30 cellular contexts compared by ENCODE assay signal in genomic region chr5:63500242-63500641, GRCh38.
"Had no signal": no experiment of that assay in that cellular context is flagged by ENCODE, and none has a peak within 500 bp of the region (broad histone marks: within the 10 kb centered on the region; RNA-seq: fewer than 3 reads in every experiment).

No MANE protein-coding gene starts in this region.

- ATAC-seq: activated CD4-positive, alpha-beta T cell treated with anti-CD3 and anti-CD28 coated beads for 36 hours; activated naive CD4-positive, alpha-beta T cell treated with anti-CD3 and anti-CD28 coated beads, Interleukin-2, amount 50 U/mL, for 72 hours; activated T-cell treated with anti-CD3 and anti-CD28 coated beads, Interleukin-2, amount 50 U/mL, for 72 hours; gastroesophageal sphincter; heart right ventricle had no signal

- H3K27me3 ChIP-seq: ascending aorta, breast epithelium, cardiac muscle cell, colonic mucosa, esophagus squamous epithelium, gastroesophageal sphincter, heart right ventricle had no signal

- FAIRE-seq: endometrium, endothelial cell of umbilical vein had no signal

- H3K27ac ChIP-seq: ascending aorta, breast epithelium, cardiac muscle cell, colonic mucosa, epithelial cell of prostate, esophagus squamous epithelium, gastroesophageal sphincter, heart right ventricle had no signal

- DNase-seq: activated CD4-positive, alpha-beta memory T cell treated with anti-CD3 and anti-CD28 coated beads, Interleukin-2, amount 10 ng/mL, durations not matched to agents 7 days and 5 days; activated CD4-positive, alpha-beta T cell treated with anti-CD3 and anti-CD28 coated beads for 36 hours; activated CD4-positive, alpha-beta T cell treated with anti-CD3 and anti-CD28 coated beads, Interleukin-2, amount 10 ng/mL, durations not matched to agents 7 days and 5 days; activated CD4-positive, alpha-beta T cell treated with anti-CD3 and anti-CD28 coated beads, Interleukin-2, amount 50 U/mL, for 4 hours; activated CD4-positive, CD25-positive, alpha-beta regulatory T cell; activated CD4-positive, CD25-positive, alpha-beta regulatory T cell treated with anti-CD3 and anti-CD28 coated beads, Interleukin-2, amount 50 U/mL, for 72 hours; activated CD8-positive, alpha-beta memory T cell treated with anti-CD3 and anti-CD28 coated beads, Interleukin-2, amount 50 U/mL, for 48 hours; activated gamma-delta T cell; activated naive CD4-positive, alpha-beta T cell; activated naive CD4-positive, alpha-beta T cell treated with anti-CD3 and anti-CD28 coated beads, Interleukin-2, amount 10 ng/mL, durations not matched to agents 7 days and 5 days; activated naive CD8-positive, alpha-beta T cell treated with anti-CD3 and anti-CD28 coated beads, Interleukin-2, amount 10 ng/mL, durations not matched to agents 7 days and 5 days; activated T-cell treated with anti-CD3 and anti-CD28 coated beads for 4 hours; activated T-cell treated with anti-CD3 and anti-CD28 coated beads, Interleukin-2, amount 50 U/mL, for 24 hours; activated T-cell treated with anti-CD3 and anti-CD28 coated beads, Interleukin-2, amount 50 U/mL, for 72 hours; central memory CD4-positive, alpha-beta T cell; cerebellar nuclear complex; colonic mucosa; effector CD8-positive, alpha-beta T cell; esophagus squamous epithelium; foreskin melanocyte; heart right ventricle; T-helper 2 cell had no signal

- H3K9me3 ChIP-seq: ascending aorta, breast epithelium, colonic mucosa, esophagus squamous epithelium had no signal

- H3K4me3 ChIP-seq: ascending aorta, breast epithelium, cardiac muscle cell, colonic mucosa, esophagus squamous epithelium, gastroesophageal sphincter, heart right ventricle had no signal

- H3K4me1 ChIP-seq: ascending aorta, breast epithelium, colonic mucosa, esophagus squamous epithelium, gastroesophageal sphincter, heart right ventricle had no signal

- H3K36me3 ChIP-seq: ascending aorta, breast epithelium, cardiac muscle cell, colonic mucosa, esophagus squamous epithelium, gastroesophageal sphincter, heart right ventricle had no signal
